Comparison of ENCODE assay signal across 26 cellular contexts in the genomic region with DNA sequence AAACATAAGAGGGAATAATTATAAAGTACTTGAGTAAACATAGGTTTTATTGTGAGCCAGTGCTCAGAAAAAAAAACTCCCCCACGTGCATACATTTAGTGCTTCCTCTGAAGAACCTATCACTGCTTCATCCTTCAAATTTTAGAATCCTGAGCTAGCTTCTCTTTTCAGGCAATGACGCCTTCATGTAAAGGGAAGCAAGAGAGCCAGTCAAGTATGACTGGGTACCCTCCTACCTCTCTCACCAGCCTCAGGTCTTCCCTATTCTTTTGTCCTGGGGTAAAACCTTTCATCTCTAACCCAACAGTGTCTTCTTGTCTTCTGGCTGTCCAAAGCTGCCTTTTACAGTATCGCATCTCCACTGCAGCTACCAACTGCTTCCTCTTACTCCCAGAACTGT. TPM values are rescaled to one million over a fixed set of nuclear protein-coding genes. Genes with fewer than 3 reads are reported as not detected.
A peak's percentile ranks its signal among the peaks of the same experiment; 100 is the strongest.
DNase-seq lines count a peak whose midpoint lies in the region; ATAC-seq and TF ChIP-seq lines count a peak whose summit lies in the region.
"Had no signal": no experiment of that assay in that cellular context is flagged by ENCODE, and none has a peak within 500 bp of the region (broad histone marks: within the 10 kb centered on the region; RNA-seq: fewer than 3 reads in every experiment).

No MANE protein-coding gene starts in this region.

- dilution Hi-C loops in mammary epithelial cell (cut with HindIII; ENCODE audit: low sequenced_read_pairs) = no loop called here

- H3K36me3 ChIP-seq in hepatocyte (replicated peaks; ENCODE audit: insufficient read depth, low read depth) (no peaks in the 10 kb centered on the region), mammary epithelial cell (ENCODE audit: insufficient read depth, low read length) (no peaks in the 10 kb centered on the region)
- H3K36me3 ChIP-seq: MG63, prostate gland, SJSA1 had no signal

- H3K79me2 ChIP-seq in hepatocyte = peaks cover 86% of the 10 kb centered on the region
- no peaks in the 10 kb centered on the region for H3K79me2 ChIP-seq in mammary epithelial cell (ENCODE audit: insufficient read depth, low read length)

- H3K4me1 ChIP-seq in hepatocyte (ENCODE audit: insufficient read depth) (peaks cover 16% of the 10 kb centered on the region), mammary epithelial cell (ENCODE audit: insufficient read depth, low read length) (no peaks in the 10 kb centered on the region)

- no peaks in the 10 kb centered on the region for H3K27me3 Mint-ChIP-seq in activated T-helper 2 cell treated with anti-CD3 and anti-CD28 coated beads, Interferon-gamma antibody, Interleukin-2, Interleukin-4, amounts not matched to agents 10 μg/mL and 5 μg/mL and 100 μg/mL, durations not matched to agents 14 hours and 24 hours and 36 hours (ENCODE audit: low read depth)
- no peaks in the 10 kb centered on the region for H3K27me3 Mint-ChIP-seq in stimulated activated naive B cell treated with anti-CD40 and anti-IgM and Interleukin-4, amounts not matched to agents 10 μg/mL and 1 μg/mL and 100 μg/mL, for 72 hours
- H3K27me3 Mint-ChIP-seq: activated CD4-positive, alpha-beta memory T cell treated with anti-CD3 and anti-CD28 coated beads, Interleukin-2, amount 10 ng/mL, durations not matched to agents 7 days and 5 days; activated naive CD8-positive, alpha-beta T cell treated with anti-CD3 and anti-CD28 coated beads, Interleukin-2, amount 10 ng/mL, durations not matched to agents 7 days and 5 days; CD4-positive, alpha-beta memory T cell; stimulated activated naive CD8-positive, alpha-beta T cell treated with anti-CD3 and anti-CD28 coated beads, Interleukin-15, Interleukin-2, amounts not matched to agents 100 ng/mL and 50 ng/mL, for 24 hours; T-cell had no signal

- WGBS in hepatocyte (ENCODE audit: low lambda C conversion rate, missing lambda C conversion rate) = 91% methylated on average over 3 of the region's 3 CpGs
- 46% methylated on average over 3 of the region's 3 CpGs for WGBS in mammary epithelial cell (ENCODE audit: low coverage, missing lambda C conversion rate)

- H3K4me1 Mint-ChIP-seq in activated T-helper 2 cell treated with anti-CD3 and anti-CD28 coated beads, Interferon-gamma antibody, Interleukin-2, Interleukin-4, amounts not matched to agents 10 μg/mL and 5 μg/mL and 100 μg/mL, durations not matched to agents 14 hours and 24 hours and 36 hours (ENCODE audit: low read depth) = peaks cover 44% of the 10 kb centered on the region
- H3K4me1 Mint-ChIP-seq in stimulated activated naive B cell treated with anti-CD40 and anti-IgM and Interleukin-4, amounts not matched to agents 10 μg/mL and 1 μg/mL and 100 μg/mL, for 72 hours = peaks cover 14 to 16% of the 10 kb centered on the region in 2 donors
- H3K4me1 Mint-ChIP-seq: activated CD4-positive, alpha-beta memory T cell treated with anti-CD3 and anti-CD28 coated beads, Interleukin-2, amount 10 ng/mL, durations not matched to agents 7 days and 5 days had no signal

- peak overlapping the region; percentile 54 for H3K27ac Mint-ChIP-seq in activated T-helper 2 cell treated with anti-CD3 and anti-CD28 coated beads, Interferon-gamma antibody, Interleukin-2, Interleukin-4, amounts not matched to agents 10 μg/mL and 5 μg/mL and 100 μg/mL, durations not matched to agents 14 hours and 24 hours and 36 hours
- no peak overlapping the region for H3K27ac Mint-ChIP-seq in stimulated activated naive B cell treated with anti-CD40 and anti-IgM and Interleukin-4, amounts not matched to agents 10 μg/mL and 1 μg/mL and 100 μg/mL, for 72 hours
- H3K27ac Mint-ChIP-seq: activated CD4-positive, alpha-beta memory T cell treated with anti-CD3 and anti-CD28 coated beads, Interleukin-2, amount 10 ng/mL, durations not matched to agents 7 days and 5 days; activated naive CD8-positive, alpha-beta T cell treated with anti-CD3 and anti-CD28 coated beads, Interleukin-2, amount 10 ng/mL, durations not matched to agents 7 days and 5 days; CD4-positive, alpha-beta memory T cell; stimulated activated naive CD8-positive, alpha-beta T cell treated with anti-CD3 and anti-CD28 coated beads, Interleukin-15, Interleukin-2, amounts not matched to agents 100 ng/mL and 50 ng/mL, for 24 hours; T-cell had no signal

- no peak overlapping the region for H2AFZ ChIP-seq in hepatocyte
- no peak overlapping the region for H2AFZ ChIP-seq in mammary epithelial cell (ENCODE audit: low read depth, low read length)
- H2AFZ ChIP-seq: GM23248 had no signal

- CTCF ChIA-PET in mammary epithelial cell (lab: Charles Lee; ENCODE audit: low non-redundant PET) = no interaction called here

- H3K9me3 ChIP-seq in hepatocyte (ENCODE audit: low read depth) (no peaks in the 10 kb centered on the region), mammary epithelial cell (replicated peaks; ENCODE audit: insufficient read depth, low read length) (no peaks in the 10 kb centered on the region)
- H3K9me3 ChIP-seq: MG63, prostate gland, SJSA1, tibial nerve had no signal

- no peak overlapping the region for H3K9ac ChIP-seq in mammary epithelial cell (ENCODE audit: insufficient read depth, low read length)
- H3K9ac ChIP-seq: GM23248 had no signal

- no peak overlapping the region for H3K4me3 ChIP-seq in hepatocyte
- no peak overlapping the region for H3K4me3 ChIP-seq in mammary epithelial cell (replicated peaks in 1 of 3; ENCODE audit: insufficient read depth in 1 of 3, low read depth in 2 of 3, low read length in 3 of 3)
- H3K4me3 ChIP-seq: GM23248, MG63, prostate gland, SJSA1, tibial nerve had no signal

- no TSS peak for BruUV-seq in mammary epithelial cell (replicated peaks; lab: Mats Ljungman, UMichigan)

- ATAC-seq in stimulated activated naive B cell treated with anti-CD40 and anti-IgM and Interleukin-4, amounts not matched to agents 10 μg/mL and 1 μg/mL and 100 μg/mL, for 72 hours (replicated peaks) = peak; percentile 91 to 98
- ATAC-seq: esophagus mucosa, T-cell had no signal

- no peaks in the 10 kb centered on the region for H3K9me2 ChIP-seq in hepatocyte (replicated peaks; ENCODE audit: insufficient read depth)

- intact Hi-C loops in activated T-helper 2 cell treated with anti-CD3 and anti-CD28 coated beads, Interferon-gamma antibody, Interleukin-2, Interleukin-4, amounts not matched to agents 10 μg/mL and 5 μg/mL and 100 μg/mL, durations not matched to agents 14 hours and 24 hours and 36 hours (cut with micrococcal nuclease) = no loop called here
- intact Hi-C loops in mammary epithelial cell (cut with micrococcal nuclease) = no loop called here

- TF ChIP-seq CTCF in hepatocyte (IDR thresholded peaks at IDR 0.05; ENCODE audit: poor library complexity) (no peak), mammary epithelial cell (conservative IDR thresholded peaks at IDR 0.05 in 1 of 2, IDR thresholded peaks at IDR 0.05 in 1 of 2; ENCODE audit: extremely low read depth in 1 of 2, insufficient read depth in 1 of 2, low read depth in 1 of 2, low read length in 2 of 2) (no peak)

- in situ Hi-C loops in mammary epithelial cell (cut with MboI; ENCODE audit: low sequenced_read_pairs in 2 of 2) = no loop called here

- DNase-seq in DMS153 (lab: John Stamatoyannopoulos, UW) = peak; percentile 1
- DNase-seq in DMS153 treated with DMSO at 0.1 percent for 48 hours (lab: John Stamatoyannopoulos, UW; ENCODE audit: unreplicated experiment) = no peak
- peak; percentile 44 for DNase-seq in NCI-H1105 treated with DMSO at 0.1 percent for 48 hours (lab: John Stamatoyannopoulos, UW)
- no peak for DNase-seq in activated T-helper 2 cell treated with anti-CD3 and anti-CD28 coated beads, Interferon-gamma antibody, Interleukin-2, Interleukin-4, amounts not matched to agents 10 μg/mL and 5 μg/mL and 100 μg/mL, durations not matched to agents 14 hours and 24 hours and 36 hours (ENCODE audit: low spot score)
- peak; percentile 3 for DNase-seq in stimulated activated naive B cell treated with anti-CD40 and anti-IgM and Interleukin-4, amounts not matched to agents 10 μg/mL and 1 μg/mL and 100 μg/mL, for 72 hours
- no peak for DNase-seq in Kasumi-1 (lab: John Stamatoyannopoulos, UW)
- DNase-seq in hepatocyte (ENCODE audit: low spot score) = no peak
- DNase-seq in mammary epithelial cell = no peak
- DNase-seq: 8988T; activated CD4-positive, alpha-beta memory T cell treated with anti-CD3 and anti-CD28 coated beads, Interleukin-2, amount 10 ng/mL, durations not matched to agents 7 days and 5 days; activated CD4-positive, alpha-beta T cell treated with anti-CD3 and anti-CD28 coated beads for 1 hour; activated gamma-delta T cell; activated naive CD8-positive, alpha-beta T cell treated with anti-CD3 and anti-CD28 coated beads, Interleukin-2, amount 10 ng/mL, durations not matched to agents 7 days and 5 days; CD4-positive, alpha-beta memory T cell; central memory CD4-positive, alpha-beta T cell; foreskin fibroblast; GM23248; MG63; NCI-H2171; NCI-H524 treated with DMSO at 0.1 percent for 48 hours; T-cell had no signal

- H3K4me2 ChIP-seq in hepatocyte (no peak overlapping the region), mammary epithelial cell (ENCODE audit: insufficient read depth, low read depth, low read length) (no peak overlapping the region)

- peaks cover 40% of the 10 kb centered on the region for H3K36me3 Mint-ChIP-seq in activated T-helper 2 cell treated with anti-CD3 and anti-CD28 coated beads, Interferon-gamma antibody, Interleukin-2, Interleukin-4, amounts not matched to agents 10 μg/mL and 5 μg/mL and 100 μg/mL, durations not matched to agents 14 hours and 24 hours and 36 hours (ENCODE audit: low read depth)
- H3K36me3 Mint-ChIP-seq in stimulated activated naive B cell treated with anti-CD40 and anti-IgM and Interleukin-4, amounts not matched to agents 10 μg/mL and 1 μg/mL and 100 μg/mL, for 72 hours = peaks cover 0 to 2% of the 10 kb centered on the region in 2 donors
- H3K36me3 Mint-ChIP-seq: CD4-positive, alpha-beta memory T cell had no signal

- H3K27me3 ChIP-seq in hepatocyte (no peaks in the 10 kb centered on the region), mammary epithelial cell (ENCODE audit: insufficient read depth, low read length) (no peaks in the 10 kb centered on the region)
- H3K27me3 ChIP-seq: MG63, SJSA1, tibial nerve had no signal

- no peak overlapping the region for H3K4me3 Mint-ChIP-seq in activated T-helper 2 cell treated with anti-CD3 and anti-CD28 coated beads, Interferon-gamma antibody, Interleukin-2, Interleukin-4, amounts not matched to agents 10 μg/mL and 5 μg/mL and 100 μg/mL, durations not matched to agents 14 hours and 24 hours and 36 hours (ENCODE audit: low read depth)
- H3K4me3 Mint-ChIP-seq in stimulated activated naive B cell treated with anti-CD40 and anti-IgM and Interleukin-4, amounts not matched to agents 10 μg/mL and 1 μg/mL and 100 μg/mL, for 72 hours = no peak overlapping the region
- H3K4me3 Mint-ChIP-seq: activated CD4-positive, alpha-beta memory T cell treated with anti-CD3 and anti-CD28 coated beads, Interleukin-2, amount 10 ng/mL, durations not matched to agents 7 days and 5 days; activated naive CD8-positive, alpha-beta T cell treated with anti-CD3 and anti-CD28 coated beads, Interleukin-2, amount 10 ng/mL, durations not matched to agents 7 days and 5 days; CD4-positive, alpha-beta memory T cell; stimulated activated naive CD8-positive, alpha-beta T cell treated with anti-CD3 and anti-CD28 coated beads, Interleukin-15, Interleukin-2, amounts not matched to agents 100 ng/mL and 50 ng/mL, for 24 hours; T-cell had no signal

- no peak overlapping the region for H3K27ac ChIP-seq in hepatocyte
- no peak overlapping the region for H3K27ac ChIP-seq in mammary epithelial cell (ENCODE audit: insufficient read depth, low read depth, low read length)
- H3K27ac ChIP-seq: GM23248, prostate gland, SJSA1, tibial nerve had no signal

- peaks cover 4% of the 10 kb centered on the region for H4K20me1 ChIP-seq in hepatocyte (ENCODE audit: insufficient read depth, poor library complexity, severe bottlenecking)
- no peaks in the 10 kb centered on the region for H4K20me1 ChIP-seq in mammary epithelial cell (ENCODE audit: insufficient read depth, low read length)

- H3K9me3 Mint-ChIP-seq in activated T-helper 2 cell treated with anti-CD3 and anti-CD28 coated beads, Interferon-gamma antibody, Interleukin-2, Interleukin-4, amounts not matched to agents 10 μg/mL and 5 μg/mL and 100 μg/mL, durations not matched to agents 14 hours and 24 hours and 36 hours = no peaks in the 10 kb centered on the region
- no peaks in the 10 kb centered on the region for H3K9me3 Mint-ChIP-seq in stimulated activated naive B cell treated with anti-CD40 and anti-IgM and Interleukin-4, amounts not matched to agents 10 μg/mL and 1 μg/mL and 100 μg/mL, for 72 hours
- H3K9me3 Mint-ChIP-seq: activated CD4-positive, alpha-beta memory T cell treated with anti-CD3 and anti-CD28 coated beads, Interleukin-2, amount 10 ng/mL, durations not matched to agents 7 days and 5 days; activated naive CD8-positive, alpha-beta T cell treated with anti-CD3 and anti-CD28 coated beads, Interleukin-2, amount 10 ng/mL, durations not matched to agents 7 days and 5 days; CD4-positive, alpha-beta memory T cell; stimulated activated naive CD8-positive, alpha-beta T cell treated with anti-CD3 and anti-CD28 coated beads, Interleukin-15, Interleukin-2, amounts not matched to agents 100 ng/mL and 50 ng/mL, for 24 hours; T-cell had no signal

RNA-seq across cellular contexts. Expression of gene PLPP1, which starts 32.0 kb away (rescaled TPM):
- 49.6 and 52.1 TPM in 2 replicates for total RNA-seq in activated T-helper 2 cell treated with anti-CD3 and anti-CD28 coated beads, Interferon-gamma antibody, Interleukin-2, Interleukin-4, amounts not matched to agents 10 μg/mL and 5 μg/mL and 100 μg/mL, durations not matched to agents 14 hours and 24 hours and 36 hours
- total RNA-seq in hepatocyte (75.0 and 84.9 TPM in 2 replicates), mammary epithelial cell (100 to 1,000 TPM in 1 of 2 donors, 10 to 100 TPM in 1; 18.8 to 122 TPM)
- polyA plus RNA-seq in hepatocyte (80.1 and 89.3 TPM in 2 replicates), mammary epithelial cell (18.3 TPM)
- 9.1 TPM for polyA minus RNA-seq in mammary epithelial cell

Comparison
In these comparisons a context has a peak if more than half of its experiments do, and no peak if none do; other contexts are left out.
1. DNase-seq: peak in DMS153 (single experiment), NCI-H1105 treated with DMSO at 0.1 percent for 48 hours (single experiment) and stimulated activated naive B cell treated with anti-CD40 and anti-IgM and Interleukin-4, amounts not matched to agents 10 μg/mL and 1 μg/mL and 100 μg/mL, for 72 hours (single experiment); none in DMS153 treated with DMSO at 0.1 percent for 48 hours (single experiment), activated T-helper 2 cell treated with anti-CD3 and anti-CD28 coated beads, Interferon-gamma antibody, Interleukin-2, Interleukin-4, amounts not matched to agents 10 μg/mL and 5 μg/mL and 100 μg/mL, durations not matched to agents 14 hours and 24 hours and 36 hours (single experiment), Kasumi-1 (0 of 2), hepatocyte (single experiment) and mammary epithelial cell (single experiment).